12 cellular contexts compared by ENCODE assay signal in genomic region chr10:78656815-78657621, GRCh38.
DNase-seq lines count a peak whose midpoint lies in the region; ATAC-seq, FAIRE-seq and TF ChIP-seq lines count a peak whose summit lies in the region.
"Had no signal": no experiment of that assay in that cellular context is flagged by ENCODE, and none has a peak within 500 bp of the region (broad histone marks: within the 10 kb centered on the region; RNA-seq: fewer than 3 reads in every experiment).

No MANE protein-coding gene starts in this region.

- CTCF ChIA-PET in PC-3 (lab: Charles Lee), result interaction anchor here (0.6 to 1.0 kb wide), 16 partner anchors 17 to 627 kb away, joined by 3 to 10 read pairs (median 4); no protein-coding TSS in a partner anchor
- CTCF ChIA-PET in PC-9 (lab: Charles Lee), result interaction anchor here (0.5 to 1.2 kb wide), 2 partner anchors 411 to 447 kb away, joined by 3 read pairs; no protein-coding TSS in a partner anchor
- CTCF ChIA-PET in CD4-positive, alpha-beta memory T cell (lab: Charles Lee; ENCODE audit: partially characterized antibody), result interaction anchor here (0.9 to 4.2 kb wide), 9 partner anchors 8 to 820 kb away, joined by 3 to 60 read pairs (median 4); no protein-coding TSS in a partner anchor

- ATAC-seq in DND-41 (ENCODE audit: insufficient read depth, low read depth) (0 out of 3 replicates have a peak, but pooled peaks have one; percentile 14), PC-3 (peak; percentile 8; the same call in 1 of the 2 replicates), right cardiac atrium (peak; percentile 64 to 66), pancreas (peak; percentile 30 to 61 (median 32))

- peaks cover 4 to 26% of the 10 kb centered on the region in 2 donors for H3K27me3 Mint-ChIP-seq in CD4-positive, alpha-beta memory T cell

- H2AFZ ChIP-seq in DND-41 (ENCODE audit: low read depth, low read length) (no peak overlapping the region), PC-3 (ENCODE audit: low read length) (no peak overlapping the region), PC-9 (no peak overlapping the region)

- H3K9me3 ChIP-seq in DND-41 (ENCODE audit: insufficient read depth, low read length, severe bottlenecking) (no peaks in the 10 kb centered on the region), PC-3 (ENCODE audit: low read length) (no peaks in the 10 kb centered on the region), right cardiac atrium (ENCODE audit: control insufficient read depth, low read length) (no peaks in the 10 kb centered on the region), pancreas (no peaks in the 10 kb centered on the region), PC-9 (ENCODE audit: insufficient read depth, low read depth) (no peaks in the 10 kb centered on the region)
- no peaks in the 10 kb centered on the region for H3K9me3 ChIP-seq in CD4-positive, alpha-beta memory T cell (ENCODE audit: control insufficient read depth in 1 of 2, low read length in 2 of 2)
- H3K9me3 ChIP-seq: MG63 had no signal

- DNase-seq in DND-41, result no peak
- DNase-seq in PC-3, result no peak
- peak; percentile 33 to 80 (median 76) for DNase-seq in right cardiac atrium
- no peak for DNase-seq in pancreas
- no peak for DNase-seq in foreskin fibroblast
- DNase-seq in PC-9, result no peak
- DNase-seq in Kasumi-1 (lab: John Stamatoyannopoulos, UW), result no peak
- no peak for DNase-seq in CD4-positive, alpha-beta memory T cell
- DNase-seq: activated gamma-delta T cell had no signal

- H3K9ac ChIP-seq in DND-41 (ENCODE audit: low read depth, low read length) (no peak overlapping the region), PC-3 (ENCODE audit: low read length) (no peak overlapping the region)

- H3K4me1 ChIP-seq in DND-41 (ENCODE audit: insufficient read depth, low read length) (no peaks in the 10 kb centered on the region), PC-3 (ENCODE audit: insufficient read depth, low read length) (no peaks in the 10 kb centered on the region), right cardiac atrium (ENCODE audit: control insufficient read depth, insufficient read depth, low read length) (no peaks in the 10 kb centered on the region), pancreas (no peaks in the 10 kb centered on the region), PC-9 (replicated peaks; ENCODE audit: insufficient read depth) (peaks cover 13% of the 10 kb centered on the region)
- H3K4me1 ChIP-seq in CD4-positive, alpha-beta memory T cell (ENCODE audit: insufficient read depth, low read length), result no peaks in the 10 kb centered on the region

- H4K20me1 ChIP-seq in DND-41 (ENCODE audit: insufficient read depth, low read length), result 0 out of 2 replicates have a peak, but pooled peaks cover 2% of the 10 kb centered on the region
- no peaks in the 10 kb centered on the region for H4K20me1 ChIP-seq in PC-3 (ENCODE audit: low read length)
- H4K20me1 ChIP-seq in PC-9 (ENCODE audit: insufficient read depth), result no peaks in the 10 kb centered on the region

- no peak overlapping the region for H3K4me2 ChIP-seq in DND-41 (ENCODE audit: insufficient read depth, low read length)
- H3K4me2 ChIP-seq in PC-3 (ENCODE audit: low read length), result no peak overlapping the region
- no peak overlapping the region for H3K4me2 ChIP-seq in PC-9

- no peaks in the 10 kb centered on the region for H3K36me3 Mint-ChIP-seq in CD4-positive, alpha-beta memory T cell

- BruUV-seq in PC-3 (replicated peaks; lab: Mats Ljungman, UMichigan) (no TSS peak), PC-9 (replicated peaks; lab: Mats Ljungman, UMichigan) (no TSS peak)

- H3K27me3 ChIP-seq in DND-41 (ENCODE audit: insufficient read depth, low read length, poor library complexity) (peaks cover 11% of the 10 kb centered on the region), PC-3 (ENCODE audit: low read length) (peaks cover 12% of the 10 kb centered on the region), right cardiac atrium (ENCODE audit: control insufficient read depth, insufficient read depth) (no peaks in the 10 kb centered on the region), pancreas (no peaks in the 10 kb centered on the region), PC-9 (ENCODE audit: insufficient read depth, low read depth) (peaks cover 6% of the 10 kb centered on the region; the same call in 1 of the 2 replicates)
- no peaks in the 10 kb centered on the region for H3K27me3 ChIP-seq in CD4-positive, alpha-beta memory T cell (ENCODE audit: insufficient read depth, low read length)
- H3K27me3 ChIP-seq: MG63 had no signal

- H3K36me3 ChIP-seq in DND-41 (ENCODE audit: insufficient read depth, low read length) (no peaks in the 10 kb centered on the region), PC-3 (ENCODE audit: low read depth, low read length) (no peaks in the 10 kb centered on the region), pancreas (no peaks in the 10 kb centered on the region), PC-9 (ENCODE audit: low read depth) (no peaks in the 10 kb centered on the region)
- no peaks in the 10 kb centered on the region for H3K36me3 ChIP-seq in CD4-positive, alpha-beta memory T cell (ENCODE audit: insufficient read depth, low read length)
- H3K36me3 ChIP-seq: MG63 had no signal

- H3K9me3 Mint-ChIP-seq in CD4-positive, alpha-beta memory T cell, result no peaks in the 10 kb centered on the region
- H3K9me3 Mint-ChIP-seq: dendritic cell treated with granulocyte-macrophage colony-stimulating factor and Interleukin-4, amounts not matched to agents 40 ng/mL and 50 ng/mL, for 4 days; H9 had no signal

- no peak for TF ChIP-seq CTCF in DND-41 (IDR thresholded peaks at IDR 0.05; ENCODE audit: borderline replicate concordance, extremely low read depth, low read length, poor library complexity, severe bottlenecking)
- TF ChIP-seq CTCF in PC-3 (conservative IDR thresholded peaks at IDR 0.05; ENCODE audit: low read depth, low read length), result no peak
- TF ChIP-seq CTCF in pancreas (IDR thresholded peaks at IDR 0.05), result no peak
- TF ChIP-seq CTCF in foreskin fibroblast (IDR thresholded peaks at IDR 0.05; ENCODE audit: low read depth, low read length), result no peak
- no peak for TF ChIP-seq CTCF in PC-9 (conservative IDR thresholded peaks at IDR 0.05)

- H3K27ac Mint-ChIP-seq in CD4-positive, alpha-beta memory T cell, result no peak overlapping the region
- H3K27ac Mint-ChIP-seq: dendritic cell treated with granulocyte-macrophage colony-stimulating factor and Interleukin-4, amounts not matched to agents 40 ng/mL and 50 ng/mL, for 4 days; H9 had no signal

- intact Hi-C loops in PC-3 (cut with micrococcal nuclease) (loop anchor here (1.0 to 5.0 kb wide), 6 partner anchors 225 to 610 kb away; no protein-coding TSS in a partner anchor), right cardiac atrium (cut with DNase I) (loop anchor here in 2 of 4 donors (5.0 to 10.0 kb wide), 2 partner anchors 610 to 612 kb away; no protein-coding TSS in a partner anchor), pancreas (cut with DNase I) (loop anchor here in 1 of 3 donors (10.0 kb wide), 1 partner anchor 612 kb away; no protein-coding TSS in a partner anchor), PC-9 (cut with micrococcal nuclease; ENCODE audit: unreplicated experiment) (loop anchor here (2.0 to 10.0 kb wide), 6 partner anchors 58 to 612 kb away; partner anchors contain the start of gene ZMIZ1)
- intact Hi-C loops in CD4-positive, alpha-beta memory T cell (cut with micrococcal nuclease), result loop anchor here (5.0 to 10.0 kb wide), 2 partner anchors 442 to 540 kb away; no protein-coding TSS in a partner anchor

- H3K4me3 ChIP-seq in DND-41 (ENCODE audit: low read depth in 1 of 2, low read length in 2 of 2) (no peak overlapping the region), PC-3 (ENCODE audit: low read length) (no peak overlapping the region), right cardiac atrium (ENCODE audit: low read length) (no peak overlapping the region), pancreas (no peak overlapping the region), foreskin fibroblast (ENCODE audit: low read depth in 1 of 2, low read length in 2 of 2) (no peak overlapping the region), PC-9 (no peak overlapping the region)
- no peak overlapping the region for H3K4me3 ChIP-seq in CD4-positive, alpha-beta memory T cell (ENCODE audit: low read length in 2 of 2)
- H3K4me3 ChIP-seq: MG63 had no signal

- H3K4me1 Mint-ChIP-seq in CD4-positive, alpha-beta memory T cell, result no peaks in the 10 kb centered on the region
- H3K4me1 Mint-ChIP-seq: H9 had no signal

- H3K27ac ChIP-seq in DND-41 (ENCODE audit: low read length), result no peak overlapping the region
- H3K27ac ChIP-seq in PC-3 (ENCODE audit: low read length), result no peak overlapping the region
- no peak overlapping the region for H3K27ac ChIP-seq in right cardiac atrium (ENCODE audit: low read length)
- H3K27ac ChIP-seq in pancreas, result no peak overlapping the region
- no peak overlapping the region for H3K27ac ChIP-seq in PC-9
- no peak overlapping the region for H3K27ac ChIP-seq in CD4-positive, alpha-beta memory T cell (ENCODE audit: low read depth, low read length)

- no peaks in the 10 kb centered on the region for H3K9me2 ChIP-seq in PC-3 (replicated peaks; ENCODE audit: low read length)
- H3K9me2 ChIP-seq in PC-9 (ENCODE audit: insufficient read depth), result no peaks in the 10 kb centered on the region

- POLR2A ChIA-PET in PC-3 (lab: Charles Lee; ENCODE audit: unreplicated experiment), result no interaction called here
- POLR2A ChIA-PET in PC-9 (lab: Charles Lee; ENCODE audit: unreplicated experiment), result no interaction called here
- POLR2A ChIA-PET in CD4-positive, alpha-beta memory T cell (lab: Charles Lee; ENCODE audit: partially characterized antibody), result interaction anchor here (1.0 kb wide), 1 partner anchor 610 kb away, joined by 4 read pairs; no protein-coding TSS in a partner anchor

- H3F3A ChIP-seq in PC-3 (ENCODE audit: low read length, unreplicated experiment) (no peaks in the 10 kb centered on the region), PC-9 (ENCODE audit: insufficient read depth, low read depth) (no peaks in the 10 kb centered on the region)

- FAIRE-seq in pancreas (lab: Jason Lieb, UNC), result no peak

- no peak overlapping the region for H3K4me3 Mint-ChIP-seq in CD4-positive, alpha-beta memory T cell
- H3K4me3 Mint-ChIP-seq: dendritic cell treated with granulocyte-macrophage colony-stimulating factor and Interleukin-4, amounts not matched to agents 40 ng/mL and 50 ng/mL, for 4 days; H9 had no signal

- no peaks in the 10 kb centered on the region for H3K79me2 ChIP-seq in DND-41 (ENCODE audit: insufficient read depth, low read length)
- no peaks in the 10 kb centered on the region for H3K79me2 ChIP-seq in PC-3 (ENCODE audit: low read length)
- no peaks in the 10 kb centered on the region for H3K79me2 ChIP-seq in PC-9 (ENCODE audit: low read depth)

- WGBS in right cardiac atrium, result 47% methylated on average over 24 of the region's 24 CpGs
- 42 to 45% methylated on average over 24 of the region's 24 CpGs for WGBS in pancreas, 2 donors

Comparison
In these comparisons a context has a peak if more than half of its experiments do, and no peak if none do; other contexts are left out.
1. ATAC-seq: peak in every context shown above with its lines; median percentile 65 in right cardiac atrium; 32 in pancreas; 14 in DND-41; 8 in PC-3.
2. DNase-seq: peak in right cardiac atrium (3 of 3); none in DND-41 (single experiment), PC-3 (single experiment), pancreas (0 of 6), foreskin fibroblast (0 of 2), PC-9 (0 of 2), Kasumi-1 (0 of 2) and CD4-positive, alpha-beta memory T cell (0 of 5).